In genomic region chr11:11973866-11974265, GRCh38 we compare ENCODE assay signal across 19 cellular contexts. TPM values are rescaled to one million over a fixed set of nuclear protein-coding genes. Genes with fewer than 3 reads are reported as not detected.
DNase-seq lines count a peak whose midpoint lies in the region; ATAC-seq, FAIRE-seq and TF ChIP-seq lines count a peak whose summit lies in the region.
"Had no signal": no experiment of that assay in that cellular context is flagged by ENCODE, and none has a peak within 500 bp of the region (broad histone marks: within the 10 kb centered on the region; RNA-seq: fewer than 3 reads in every experiment).

No MANE protein-coding gene starts in this region.

- peaks cover 52% of the 10 kb centered on the region for H3K9me1 ChIP-seq in IMR-90 (ENCODE audit: insufficient read depth, low read length)

- no peak overlapping the region for H3K27ac Mint-ChIP-seq in stimulated activated memory B cell treated with anti-CD40 and anti-IgM and Interleukin-4, amounts not matched to agents 10 μg/mL and 1 μg/mL and 100 μg/mL, for 72 hours
- H3K27ac Mint-ChIP-seq: activated CD4-positive, alpha-beta T cell treated with anti-CD3 and anti-CD28 coated beads, Interleukin-2, amount 10 ng/mL, durations not matched to agents 24 days and 14 days; activated T-helper 17 cell treated with anti-CD3 and anti-CD28 coated beads, Interleukin-2, amount 50 U/mL, for 72 hours had no signal

- peak overlapping the region; percentile 21; the same call in 1 of the 2 replicates for H3K27ac ChIP-seq in IMR-90 (ENCODE audit: insufficient read depth, low read length)
- H3K27ac ChIP-seq in cingulate gyrus (ENCODE audit: low read depth, low read length): peak overlapping the region; percentile 73
- peak overlapping the region; percentile 96 for H3K27ac ChIP-seq in mesodermal cell (ENCODE audit: low read depth, low read length, severe bottlenecking)
- peak overlapping the region; percentile 15 for H3K27ac ChIP-seq in suprapubic skin
- no peak overlapping the region for H3K27ac ChIP-seq in pancreas
- H3K27ac ChIP-seq: C4-2B, HL-60, parathyroid adenoma had no signal

- H3K4me3 Mint-ChIP-seq in stimulated activated memory B cell treated with anti-CD40 and anti-IgM and Interleukin-4, amounts not matched to agents 10 μg/mL and 1 μg/mL and 100 μg/mL, for 72 hours: no peak overlapping the region
- H3K4me3 Mint-ChIP-seq: activated CD4-positive, alpha-beta T cell treated with anti-CD3 and anti-CD28 coated beads, Interleukin-2, amount 10 ng/mL, durations not matched to agents 24 days and 14 days; activated T-helper 17 cell treated with anti-CD3 and anti-CD28 coated beads, Interleukin-2, amount 50 U/mL, for 72 hours had no signal

- H3K9me3 Mint-ChIP-seq in stimulated activated memory B cell treated with anti-CD40 and anti-IgM and Interleukin-4, amounts not matched to agents 10 μg/mL and 1 μg/mL and 100 μg/mL, for 72 hours: peaks cover 4% of the 10 kb centered on the region
- H3K9me3 Mint-ChIP-seq: activated CD4-positive, alpha-beta T cell treated with anti-CD3 and anti-CD28 coated beads, Interleukin-2, amount 10 ng/mL, durations not matched to agents 24 days and 14 days; activated T-helper 17 cell treated with anti-CD3 and anti-CD28 coated beads, Interleukin-2, amount 50 U/mL, for 72 hours had no signal

- H3K14ac ChIP-seq in IMR-90 (replicated peaks; ENCODE audit: low read depth, low read length): peak overlapping the region; percentile 91

- H3K23ac ChIP-seq in IMR-90 (ENCODE audit: low read depth, low read length): peak overlapping the region; percentile 75

- in situ Hi-C loops in IMR-90 (cut with MboI; ENCODE audit: low sequenced_read_pairs): no loop called here

- TF ChIP-seq EP300 in suprapubic skin (IDR thresholded peaks at IDR 0.05): no peak

- POLR2A ChIA-PET in IMR-90 (lab: Charles Lee; ENCODE audit: unreplicated experiment): no interaction called here

- ATAC-seq in IMR-90 (ENCODE audit: low read depth): no peak
- no peak for ATAC-seq in stimulated activated memory B cell treated with anti-CD40 and anti-IgM and Interleukin-4, amounts not matched to agents 10 μg/mL and 1 μg/mL and 100 μg/mL, for 72 hours
- no peak for ATAC-seq in pancreas
- ATAC-seq in GM18873 (IDR thresholded peaks at IDR 0.05; ENCODE audit: low FRiP score, unreplicated experiment): no peak
- ATAC-seq: activated T-helper 17 cell treated with anti-CD3 and anti-CD28 coated beads, Interleukin-2, amount 50 U/mL, for 72 hours; GM12878 had no signal

- H3K4ac ChIP-seq in IMR-90 (ENCODE audit: low read depth, low read length): peak overlapping the region; percentile 73

- H3K27me3 ChIP-seq in IMR-90 (ENCODE audit: control insufficient read depth, insufficient read depth, low read length): no peaks in the 10 kb centered on the region
- no peaks in the 10 kb centered on the region for H3K27me3 ChIP-seq in suprapubic skin
- no peaks in the 10 kb centered on the region for H3K27me3 ChIP-seq in pancreas

- H4K91ac ChIP-seq in IMR-90 (ENCODE audit: insufficient read depth, low read depth, low read length): peak overlapping the region; percentile 80

- TF ChIP-seq RAD21 in IMR-90 (IDR thresholded peaks at IDR 0.05; ENCODE audit: low read length): no peak

- intact Hi-C loops in IMR-90 (cut with micrococcal nuclease): no loop called here
- intact Hi-C loops in pancreas (cut with DNase I): no loop called here

- no peak overlapping the region for H3K9ac ChIP-seq in IMR-90 (ENCODE audit: low read depth, low read length)
- H3K9ac ChIP-seq: parathyroid adenoma had no signal

- no peak overlapping the region for H4K5ac ChIP-seq in IMR-90 (ENCODE audit: low read depth, low read length)

- H3K27me3 Mint-ChIP-seq in stimulated activated memory B cell treated with anti-CD40 and anti-IgM and Interleukin-4, amounts not matched to agents 10 μg/mL and 1 μg/mL and 100 μg/mL, for 72 hours: peaks cover 2% of the 10 kb centered on the region
- H3K27me3 Mint-ChIP-seq: activated T-helper 17 cell treated with anti-CD3 and anti-CD28 coated beads, Interleukin-2, amount 50 U/mL, for 72 hours had no signal

- H2AK9ac ChIP-seq in IMR-90 (replicated peaks; ENCODE audit: low read depth, low read length, poor library complexity): peak overlapping the region; percentile 81

- peak overlapping the region; percentile 89; the same call in 1 of the 2 replicates for H3K56ac ChIP-seq in IMR-90 (ENCODE audit: extremely low read depth, insufficient read depth, low read length)

- peak overlapping the region; percentile 45 for H2AFZ ChIP-seq in IMR-90 (replicated peaks; ENCODE audit: low read length, poor library complexity)
- H2AFZ ChIP-seq: parathyroid adenoma had no signal

- dilution Hi-C loops in IMR-90 (cut with HindIII; ENCODE audit: low sequenced_read_pairs, unreplicated experiment): no loop called here

- no TSS peak for BruUV-seq in IMR-90 (replicated peaks; lab: Mats Ljungman, UMichigan)

- peak overlapping the region; percentile 71; the same call in 1 of the 3 replicates for H2BK15ac ChIP-seq in IMR-90 (ENCODE audit: low read depth, low read length)

- H3K9me3 ChIP-seq in IMR-90 (ENCODE audit: control insufficient read depth, insufficient read depth, low read length): no peaks in the 10 kb centered on the region
- no peaks in the 10 kb centered on the region for H3K9me3 ChIP-seq in mesodermal cell (ENCODE audit: control insufficient read depth, low read length)
- no peaks in the 10 kb centered on the region for H3K9me3 ChIP-seq in suprapubic skin
- H3K9me3 ChIP-seq in pancreas: no peaks in the 10 kb centered on the region

- H3K4me1 Mint-ChIP-seq in stimulated activated memory B cell treated with anti-CD40 and anti-IgM and Interleukin-4, amounts not matched to agents 10 μg/mL and 1 μg/mL and 100 μg/mL, for 72 hours: peaks cover 4% of the 10 kb centered on the region
- H3K4me1 Mint-ChIP-seq: activated CD4-positive, alpha-beta T cell treated with anti-CD3 and anti-CD28 coated beads, Interleukin-2, amount 10 ng/mL, durations not matched to agents 24 days and 14 days had no signal

- H2BK20ac ChIP-seq in IMR-90 (ENCODE audit: low read depth, low read length): peak overlapping the region; percentile 85

- TF ChIP-seq CTCF in IMR-90 (conservative IDR thresholded peaks at IDR 0.05; ENCODE audit: low read depth, low read length) (no peak), suprapubic skin (IDR thresholded peaks at IDR 0.05) (no peak), pancreas (IDR thresholded peaks at IDR 0.05) (no peak)

- peak overlapping the region; percentile 77 for H2AK5ac ChIP-seq in IMR-90 (ENCODE audit: low read depth, low read length)

- H3K4me1 ChIP-seq in IMR-90 (ENCODE audit: control insufficient read depth, insufficient read depth, low read length) (peaks cover 47% of the 10 kb centered on the region), mesodermal cell (ENCODE audit: control insufficient read depth, insufficient read depth, low read length, poor library complexity, severe bottlenecking) (peaks cover 62% of the 10 kb centered on the region), suprapubic skin (peaks cover 86% of the 10 kb centered on the region), pancreas (peaks cover 0 to 13% (median 0%) of the 10 kb centered on the region in 3 donors)

- peak overlapping the region; percentile 83 for H2BK120ac ChIP-seq in IMR-90 (ENCODE audit: low read depth, low read length)

- H4K20me1 ChIP-seq in IMR-90 (ENCODE audit: insufficient read depth, low read length): peaks cover 12% of the 10 kb centered on the region; the same call in 1 of the 2 replicates

- TF ChIP-seq POLR2A in IMR-90 (IDR thresholded peaks at IDR 0.05; ENCODE audit: low read depth, low read length): no peak
- TF ChIP-seq POLR2A in suprapubic skin (IDR thresholded peaks at IDR 0.05): no peak

- H3K36me3 ChIP-seq in IMR-90 (ENCODE audit: control insufficient read depth, insufficient read depth, low read length) (peaks cover 13% of the 10 kb centered on the region), mesodermal cell (ENCODE audit: control insufficient read depth, insufficient read depth, low read length) (peaks cover 58% of the 10 kb centered on the region), suprapubic skin (no peaks in the 10 kb centered on the region), pancreas (no peaks in the 10 kb centered on the region)

- FAIRE-seq in pancreas (lab: Jason Lieb, UNC): no peak
- FAIRE-seq: GM12878, RCC 7860 had no signal

- DNase-seq in IMR-90 (peak; percentile 16), suprapubic skin (ENCODE audit: low spot score in 2 of 2) (no peak), NCI-H69 (lab: John Stamatoyannopoulos, UW) (no peak), pancreas (no peak)
- DNase-seq: activated CD4-positive, alpha-beta T cell treated with anti-CD3 and anti-CD28 coated beads, Interleukin-2, amount 10 ng/mL, durations not matched to agents 24 days and 14 days; DND-41; NCI-H1694; NCI-H524 treated with DMSO at 0.1 percent for 48 hours had no signal

- no peaks in the 10 kb centered on the region for H3K36me3 Mint-ChIP-seq in stimulated activated memory B cell treated with anti-CD40 and anti-IgM and Interleukin-4, amounts not matched to agents 10 μg/mL and 1 μg/mL and 100 μg/mL, for 72 hours

- WGBS in IMR-90 (ENCODE audit: extremely low coverage in 2 of 2, insufficient read length in 1 of 2), 2 experiments: 0% methylated on average over 1 of the region's 4 CpGs; no CpG with 5 or more reads in 1 of the 2 experiments
- WGBS in mesodermal cell (ENCODE audit: insufficient coverage in 2 of 2), 2 experiments: 80 to 85% methylated on average over 4 of the region's 4 CpGs
- 59% methylated on average over 4 of the region's 4 CpGs for WGBS in suprapubic skin
- 89 to 90% methylated on average over 4 of the region's 4 CpGs for WGBS in pancreas, 2 donors

- H2BK5ac ChIP-seq in IMR-90 (ENCODE audit: low read depth, low read length, poor library complexity, severe bottlenecking): peak overlapping the region; percentile 11

- H3K4me2 ChIP-seq in IMR-90 (ENCODE audit: low read depth, low read length): 0 out of 2 replicates have a peak overlapping the region, but pooled peaks have one; percentile 4

- H3K18ac ChIP-seq in IMR-90 (ENCODE audit: low read depth, low read length): no peak overlapping the region

- no peak overlapping the region for H3K4me3 ChIP-seq in IMR-90 (ENCODE audit: insufficient read depth, low read depth, low read length)
- no peak overlapping the region for H3K4me3 ChIP-seq in mesodermal cell (ENCODE audit: extremely low read depth, insufficient read depth, low read length, poor library complexity, severe bottlenecking)
- no peak overlapping the region for H3K4me3 ChIP-seq in suprapubic skin
- no peak overlapping the region for H3K4me3 ChIP-seq in pancreas
- H3K4me3 ChIP-seq: GM12878 had no signal

- H4K8ac ChIP-seq in IMR-90 (ENCODE audit: low read depth in 2 of 2, low read length in 2 of 2): peak overlapping the region; percentile 38 to 43; a peak in 3 of 4 replicates

- H3K79me1 ChIP-seq in IMR-90 (ENCODE audit: low read depth in 1 of 2, low read length in 2 of 2): peaks cover 57 to 89% of the 10 kb centered on the region in 2 experiments

- CTCF ChIA-PET in IMR-90 (lab: Yijun Ruan, JAX): no interaction called here

RNA-seq across cellular contexts. Expression of gene DKK3, which starts 34.6 kb away (rescaled TPM):
- total RNA-seq in IMR-90 (2012; rRNA removed) (348 and 453 TPM in 2 replicates), suprapubic skin (100 to 1,000 TPM; 105 to 152 (median 137) TPM), pancreas (10 to 100 TPM in 1 of 6 donors, 1 to 10 TPM in 5; 3.9 to 10.5 (median 5.8) TPM)
- polyA plus RNA-seq in IMR-90 (2012; rRNA removed) (838 and 964 TPM in 2 replicates), pancreas (1 to 10 TPM; 2.7 to 9.1 TPM)
- polyA plus RNA-seq in IMR-90 (2012; cell fraction: cytosol; rRNA removed): 812 and 1,206 TPM in 2 replicates
- polyA plus RNA-seq in IMR-90 (2012; cell fraction: nucleus; rRNA removed; ENCODE audit: low replicate concordance): 383 and 412 TPM in 2 replicates
- polyA plus RNA-seq in mesodermal cell (2013, experiment 1 of 2): 118 TPM
- 111 TPM for polyA plus RNA-seq in mesodermal cell (2013, experiment 2 of 2)
- total RNA-seq: activated CD4-positive, alpha-beta T cell treated with anti-CD3 and anti-CD28 coated beads, Interleukin-2, amount 10 ng/mL, durations not matched to agents 24 days and 14 days; activated T-helper 17 cell treated with anti-CD3 and anti-CD28 coated beads, Interleukin-2, amount 50 U/mL, for 72 hours; T-helper 2 cell treated with Interferon-gamma antibody and Interleukin-4, amounts not matched to agents 100 ng/mL and 5 ng/mL, for 36 hours had no signal

Comparison
In these comparisons a context has a peak if more than half of its experiments do, and no peak if none do; other contexts are left out.
1. H3K27ac ChIP-seq: peak in IMR-90 (single experiment), cingulate gyrus (single experiment), mesodermal cell (single experiment) and suprapubic skin (single experiment); none in pancreas (0 of 4).
2. RNA of gene DKK3, which starts 34.6 kb away (total RNA-seq): 348 to 453 TPM in IMR-90 and 105 to 152 TPM in suprapubic skin; 3.9 to 10.5 TPM in pancreas; every median in the first group is over 4 times any median in the second.